In the genomic region with DNA sequence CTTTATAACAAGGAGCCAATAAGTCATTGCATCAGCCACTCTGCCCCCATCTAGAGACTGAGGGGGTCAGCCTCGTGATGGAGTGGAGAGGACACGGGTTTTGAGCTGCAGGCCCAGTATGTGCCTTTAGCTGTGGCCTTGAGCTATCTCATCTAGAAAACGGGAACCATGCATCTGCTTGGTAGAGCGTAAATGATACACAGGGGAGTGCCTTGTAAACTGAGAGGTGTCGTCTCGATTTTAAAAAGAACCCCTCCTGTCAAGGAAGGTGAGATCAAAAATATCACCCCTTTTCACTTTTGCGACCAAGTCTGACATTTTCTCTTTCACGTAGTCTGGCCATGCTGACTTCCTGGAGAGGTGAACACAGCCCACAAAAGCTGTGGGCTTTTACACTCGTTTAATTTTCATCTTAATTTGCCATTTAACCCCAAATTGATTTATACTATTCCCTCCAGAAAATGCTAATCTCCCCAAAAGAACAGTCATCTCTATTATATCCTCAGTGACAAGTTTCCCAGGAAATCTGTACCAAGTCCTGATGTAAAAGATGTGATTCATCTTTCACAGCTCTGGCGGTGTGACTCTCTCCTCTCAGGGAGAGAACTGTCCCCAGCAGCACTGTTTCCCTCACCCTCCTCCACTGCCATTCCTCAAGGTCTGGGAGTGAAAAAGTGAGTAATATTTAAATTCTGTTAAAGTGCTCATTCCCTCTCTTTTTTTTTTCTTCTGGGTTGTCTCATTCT, we compare ENCODE assay signal across 8 cellular contexts. TPM values are rescaled to one million over a fixed set of nuclear protein-coding genes. Genes with fewer than 3 reads are reported as not detected.
DNase-seq lines count a peak whose midpoint lies in the region; ATAC-seq and TF ChIP-seq lines count a peak whose summit lies in the region.

No MANE protein-coding gene starts in this region.

- POLR2A ChIA-PET in activated CD4-positive, alpha-beta T cell treated with anti-CD3 and anti-CD28 coated beads for 36 hours (lab: Charles Lee), result interaction anchor here (0.9 to 1.7 kb wide), 9 partner anchors 24 to 233 kb away, joined by 3 to 25 read pairs (median 6); a partner anchor contains a TSS

- no peaks in the 10 kb centered on the region for H3K36me3 ChIP-seq in right lobe of liver
- H3K36me3 ChIP-seq in upper lobe of right lung, result no peaks in the 10 kb centered on the region
- H3K36me3 ChIP-seq in HAP-1 (replicated peaks), result no peaks in the 10 kb centered on the region

- H3K9me3 ChIP-seq in right lobe of liver, result no peaks in the 10 kb centered on the region
- no peaks in the 10 kb centered on the region for H3K9me3 ChIP-seq in upper lobe of right lung
- no peaks in the 10 kb centered on the region for H3K9me3 ChIP-seq in HAP-1

- H3K36me3 Mint-ChIP-seq in activated CD4-positive, alpha-beta T cell treated with anti-CD3 and anti-CD28 coated beads for 36 hours (ENCODE audit: low read depth), result peaks cover 5% of the 10 kb centered on the region

- no peak overlapping the region for H3K4me3 ChIP-seq in right lobe of liver
- H3K4me3 ChIP-seq in upper lobe of right lung, result no peak overlapping the region
- no peak overlapping the region for H3K4me3 ChIP-seq in HAP-1

- no peak for TF ChIP-seq POLR2A in right lobe of liver (IDR thresholded peaks at IDR 0.05)

- H3K27me3 Mint-ChIP-seq in activated CD4-positive, alpha-beta T cell treated with anti-CD3 and anti-CD28 coated beads for 36 hours, result no peaks in the 10 kb centered on the region

- peak overlapping the region; percentile 45 for H3K4me3 Mint-ChIP-seq in activated CD4-positive, alpha-beta T cell treated with anti-CD3 and anti-CD28 coated beads for 36 hours

- H3K4me1 ChIP-seq in right lobe of liver (no peaks in the 10 kb centered on the region), upper lobe of right lung (peaks cover 3% of the 10 kb centered on the region), HAP-1 (peaks cover 16% of the 10 kb centered on the region)

- peak overlapping the region; percentile 94 for H3K27ac Mint-ChIP-seq in activated CD4-positive, alpha-beta T cell treated with anti-CD3 and anti-CD28 coated beads for 36 hours

- CTCF ChIA-PET in activated CD4-positive, alpha-beta T cell treated with anti-CD3 and anti-CD28 coated beads for 36 hours (lab: Charles Lee), result interaction anchor here (0.7 to 2.2 kb wide), 9 partner anchors 10 to 234 kb away, joined by 3 to 13 read pairs (median 5); a partner anchor contains a TSS

- intact Hi-C loops in activated CD4-positive, alpha-beta T cell treated with anti-CD3 and anti-CD28 coated beads for 36 hours (cut with DNase I, micrococcal nuclease), result loop anchor here in 1 of 2 experiments (1.0 kb wide), 1 partner anchor 11 kb away; no protein-coding TSS in a partner anchor
- intact Hi-C loops in right lobe of liver (cut with DNase I), result no loop called here
- intact Hi-C loops in upper lobe of right lung (cut with DNase I), result no loop called here

- in situ Hi-C loops in HAP-1 (cut with MboI; ENCODE audit: low sequenced_read_pairs), result no loop called here

- TF ChIP-seq CTCF in right lobe of liver (IDR thresholded peaks at IDR 0.05) (no peak), upper lobe of right lung (IDR thresholded peaks at IDR 0.05) (no peak)

- H3K27me3 ChIP-seq in right lobe of liver, result no peaks in the 10 kb centered on the region
- no peaks in the 10 kb centered on the region for H3K27me3 ChIP-seq in upper lobe of right lung
- no peaks in the 10 kb centered on the region for H3K27me3 ChIP-seq in HAP-1 (ENCODE audit: low read depth)

- H3K4me1 Mint-ChIP-seq in activated CD4-positive, alpha-beta T cell treated with anti-CD3 and anti-CD28 coated beads for 36 hours, result peaks cover 94% of the 10 kb centered on the region

- ATAC-seq in activated CD4-positive, alpha-beta T cell treated with anti-CD3 and anti-CD28 coated beads for 36 hours, result peak; percentile 27
- ATAC-seq in HG02798 (IDR thresholded peaks at IDR 0.05; ENCODE audit: poor library complexity, unreplicated experiment) (peak; percentile 56), SK-N-SH treated with all-trans-retinoic acid at 6 μM for 48 hours (peak; percentile 69), right lobe of liver (no peak), upper lobe of right lung (no peak)

- no peaks in the 10 kb centered on the region for H3K9me3 Mint-ChIP-seq in activated CD4-positive, alpha-beta T cell treated with anti-CD3 and anti-CD28 coated beads for 36 hours (ENCODE audit: low read depth)

- peak; percentile 71 for DNase-seq in activated CD4-positive, alpha-beta T cell treated with anti-CD3 and anti-CD28 coated beads for 36 hours
- DNase-seq in activated CD4-positive, alpha-beta T cell treated with anti-CD3 and anti-CD28 coated beads for 1 hour, result no peak
- DNase-seq in kidney tubule cell (ENCODE audit: low spot score), result peak; percentile 84
- DNase-seq in right lobe of liver, result no peak
- DNase-seq in upper lobe of right lung, result no peak
- no peak for DNase-seq in HAP-1 (ENCODE audit: low spot score in 2 of 2)

- H3K27ac ChIP-seq in right lobe of liver (no peak overlapping the region), upper lobe of right lung (no peak overlapping the region)

- 80% methylated on average over 9 of the region's 10 CpGs for WGBS in right lobe of liver (ENCODE audit: insufficient coverage, low coverage, low lambda C conversion rate, missing lambda C conversion rate)

TF ChIP-seq in SK-N-SH treated with all-trans-retinoic acid at 6 μM for 48 hours, 23 proteins besides CTCF, POLR2A, EP300 and RAD21 (continues in another document):
- TF ChIP-seq, protein P1, sequence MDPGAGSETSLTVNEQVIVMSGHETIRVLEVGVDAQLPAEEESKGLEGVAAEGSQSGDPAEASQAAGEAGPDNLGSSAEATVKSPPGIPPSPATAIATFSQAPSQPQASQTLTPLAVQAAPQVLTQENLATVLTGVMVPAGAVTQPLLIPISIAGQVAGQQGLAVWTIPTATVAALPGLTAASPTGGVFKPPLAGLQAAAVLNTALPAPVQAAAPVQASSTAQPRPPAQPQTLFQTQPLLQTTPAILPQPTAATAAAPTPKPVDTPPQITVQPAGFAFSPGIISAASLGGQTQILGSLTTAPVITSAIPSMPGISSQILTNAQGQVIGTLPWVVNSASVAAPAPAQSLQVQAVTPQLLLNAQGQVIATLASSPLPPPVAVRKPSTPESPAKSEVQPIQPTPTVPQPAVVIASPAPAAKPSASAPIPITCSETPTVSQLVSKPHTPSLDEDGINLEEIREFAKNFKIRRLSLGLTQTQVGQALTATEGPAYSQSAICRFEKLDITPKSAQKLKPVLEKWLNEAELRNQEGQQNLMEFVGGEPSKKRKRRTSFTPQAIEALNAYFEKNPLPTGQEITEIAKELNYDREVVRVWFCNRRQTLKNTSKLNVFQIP (CRISPR knock-in tag; IDR thresholded peaks at IDR 0.05; ENCODE audit: borderline replicate concordance, low read depth), result no peak
- TF ChIP-seq CSDC2 (CRISPR knock-in tag; IDR thresholded peaks at IDR 0.05) (no peak), GLIS3 (CRISPR knock-in tag; IDR thresholded peaks at IDR 0.05) (no peak), ZC3H10 (CRISPR knock-in tag; IDR thresholded peaks at IDR 0.05) (no peak), ZNF565 (CRISPR knock-in tag; conservative IDR thresholded peaks at IDR 0.05; ENCODE audit: low read depth) (no peak), TCF4 (CRISPR knock-in tag; IDR thresholded peaks at IDR 0.05; ENCODE audit: borderline replicate concordance) (no peak), TOX (CRISPR knock-in tag; IDR thresholded peaks at IDR 0.05; ENCODE audit: borderline replicate concordance) (no peak), ZNF8 (CRISPR knock-in tag; IDR thresholded peaks at IDR 0.05) (no peak), SNAI2 (CRISPR knock-in tag; IDR thresholded peaks at IDR 0.05) (no peak), ESRRG (CRISPR knock-in tag; IDR thresholded peaks at IDR 0.05) (no peak), RARB (CRISPR knock-in tag; IDR thresholded peaks at IDR 0.05) (no peak), OSR1 (CRISPR knock-in tag; IDR thresholded peaks at IDR 0.05) (no peak)
- TF ChIP-seq, protein P2, sequence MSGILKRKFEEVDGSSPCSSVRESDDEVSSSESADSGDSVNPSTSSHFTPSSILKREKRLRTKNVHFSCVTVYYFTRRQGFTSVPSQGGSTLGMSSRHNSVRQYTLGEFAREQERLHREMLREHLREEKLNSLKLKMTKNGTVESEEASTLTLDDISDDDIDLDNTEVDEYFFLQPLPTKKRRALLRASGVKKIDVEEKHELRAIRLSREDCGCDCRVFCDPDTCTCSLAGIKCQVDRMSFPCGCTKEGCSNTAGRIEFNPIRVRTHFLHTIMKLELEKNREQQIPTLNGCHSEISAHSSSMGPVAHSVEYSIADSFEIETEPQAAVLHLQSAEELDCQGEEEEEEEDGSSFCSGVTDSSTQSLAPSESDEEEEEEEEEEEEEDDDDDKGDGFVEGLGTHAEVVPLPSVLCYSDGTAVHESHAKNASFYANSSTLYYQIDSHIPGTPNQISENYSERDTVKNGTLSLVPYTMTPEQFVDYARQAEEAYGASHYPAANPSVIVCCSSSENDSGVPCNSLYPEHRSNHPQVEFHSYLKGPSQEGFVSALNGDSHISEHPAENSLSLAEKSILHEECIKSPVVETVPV (CRISPR knock-in tag; IDR thresholded peaks at IDR 0.05), result no peak
- TF ChIP-seq, protein P3, sequence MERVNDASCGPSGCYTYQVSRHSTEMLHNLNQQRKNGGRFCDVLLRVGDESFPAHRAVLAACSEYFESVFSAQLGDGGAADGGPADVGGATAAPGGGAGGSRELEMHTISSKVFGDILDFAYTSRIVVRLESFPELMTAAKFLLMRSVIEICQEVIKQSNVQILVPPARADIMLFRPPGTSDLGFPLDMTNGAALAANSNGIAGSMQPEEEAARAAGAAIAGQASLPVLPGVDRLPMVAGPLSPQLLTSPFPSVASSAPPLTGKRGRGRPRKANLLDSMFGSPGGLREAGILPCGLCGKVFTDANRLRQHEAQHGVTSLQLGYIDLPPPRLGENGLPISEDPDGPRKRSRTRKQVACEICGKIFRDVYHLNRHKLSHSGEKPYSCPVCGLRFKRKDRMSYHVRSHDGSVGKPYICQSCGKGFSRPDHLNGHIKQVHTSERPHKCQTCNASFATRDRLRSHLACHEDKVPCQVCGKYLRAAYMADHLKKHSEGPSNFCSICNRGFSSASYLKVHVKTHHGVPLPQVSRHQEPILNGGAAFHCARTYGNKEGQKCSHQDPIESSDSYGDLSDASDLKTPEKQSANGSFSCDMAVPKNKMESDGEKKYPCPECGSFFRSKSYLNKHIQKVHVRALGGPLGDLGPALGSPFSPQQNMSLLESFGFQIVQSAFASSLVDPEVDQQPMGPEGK (CRISPR knock-in tag; IDR thresholded peaks at IDR 0.05; ENCODE audit: borderline replicate concordance), result no peak

RNA-seq across cellular contexts. Expression of a gene that starts 30.6 kb away (rescaled TPM):
- 10 to 100 TPM in 1 of 2 experiments, 1 to 10 TPM in 1; 6.6 to 10.4 TPM for total RNA-seq in activated CD4-positive, alpha-beta T cell treated with anti-CD3 and anti-CD28 coated beads for 36 hours
- 1 to 10 TPM; 1.4 to 3.8 (median 3.3) TPM for total RNA-seq in right lobe of liver
- 6.2 TPM for total RNA-seq in upper lobe of right lung

Comparison
In these comparisons a context has a peak if more than half of its experiments do, and no peak if none do; other contexts are left out.
1. DNase-seq: peak in activated CD4-positive, alpha-beta T cell treated with anti-CD3 and anti-CD28 coated beads for 36 hours (single experiment) and kidney tubule cell (single experiment); none in activated CD4-positive, alpha-beta T cell treated with anti-CD3 and anti-CD28 coated beads for 1 hour (single experiment), right lobe of liver (0 of 3), upper lobe of right lung (single experiment) and HAP-1 (0 of 2).
2. ATAC-seq: peak in activated CD4-positive, alpha-beta T cell treated with anti-CD3 and anti-CD28 coated beads for 36 hours (single experiment), HG02798 (single experiment) and SK-N-SH treated with all-trans-retinoic acid at 6 μM for 48 hours (single experiment); none in right lobe of liver (0 of 4) and upper lobe of right lung (single experiment).